In genomic region chr15:69853572-69853971, GRCh38 we compare ENCODE assay signal across 10 cellular contexts.
DNase-seq lines count a peak whose midpoint lies in the region; ATAC-seq and TF ChIP-seq lines count a peak whose summit lies in the region.
"Had no signal": no experiment of that assay in that cellular context is flagged by ENCODE, and none has a peak within 500 bp of the region (broad histone marks: within the 10 kb centered on the region; RNA-seq: fewer than 3 reads in every experiment).

No MANE protein-coding gene starts in this region.

- TF ChIP-seq CTCF in RWPE2 (IDR thresholded peaks at IDR 0.05; ENCODE audit: poor library complexity, severe bottlenecking) (no peak), fibroblast of mammary gland (conservative IDR thresholded peaks at IDR 0.05; ENCODE audit: control insufficient read depth, insufficient read depth, low read depth, low read length) (no peak)

- intact Hi-C loops in sciatic nerve (cut with DNase I), result no loop called here

- no peaks in the 10 kb centered on the region for H3K4me1 ChIP-seq in RWPE2 (ENCODE audit: insufficient read depth, poor library complexity, severe bottlenecking)

- peaks cover 0 to 6% of the 10 kb centered on the region in 2 donors for H3K9me3 Mint-ChIP-seq in activated naive CD4-positive, alpha-beta T cell treated with anti-CD3 and anti-CD28 coated beads, Interleukin-2, amount 50 U/mL, for 72 hours

- no peak overlapping the region for H3K27ac Mint-ChIP-seq in activated naive CD4-positive, alpha-beta T cell treated with anti-CD3 and anti-CD28 coated beads, Interleukin-2, amount 50 U/mL, for 72 hours
- H3K27ac Mint-ChIP-seq: stimulated activated naive B cell treated with anti-CD40 and anti-IgM and Interleukin-4, amounts not matched to agents 10 μg/mL and 1 μg/mL and 100 μg/mL, for 72 hours had no signal

- ATAC-seq in RWPE2 (ENCODE audit: low read depth), result peak; percentile 74
- ATAC-seq in sciatic nerve, result no peak
- ATAC-seq in activated naive CD4-positive, alpha-beta T cell treated with anti-CD3 and anti-CD28 coated beads, Interleukin-2, amount 50 U/mL, for 72 hours, result no peak
- ATAC-seq: stimulated activated naive B cell treated with anti-CD40 and anti-IgM and Interleukin-4, amounts not matched to agents 10 μg/mL and 1 μg/mL and 100 μg/mL, for 72 hours had no signal

- H3K27me3 ChIP-seq in RWPE2 (ENCODE audit: insufficient read depth, poor library complexity, severe bottlenecking), result no peaks in the 10 kb centered on the region

- peak; percentile 67 for DNase-seq in GM04503 (ENCODE audit: low read depth)
- no peak for DNase-seq in RWPE2 (ENCODE audit: low spot score)
- DNase-seq in fibroblast of mammary gland (ENCODE audit: low read depth), result peak; percentile 45
- DNase-seq in renal cortical epithelial cell (ENCODE audit: low read depth), result peak; percentile 95
- DNase-seq in sciatic nerve (ENCODE audit: low spot score), result no peak
- DNase-seq in NCI-H2107 treated with DMSO at 0.1 percent for 48 hours (lab: John Stamatoyannopoulos, UW; ENCODE audit: unreplicated experiment), result no peak
- no peak for DNase-seq in cerebellar nuclear complex (lab: John Stamatoyannopoulos, UW)
- DNase-seq in activated naive CD4-positive, alpha-beta T cell treated with anti-CD3 and anti-CD28 coated beads, Interleukin-2, amount 50 U/mL, for 72 hours (ENCODE audit: low spot score in 2 of 2), result no peak
- DNase-seq: NCI-H446 treated with DMSO at 0.1 percent for 48 hours; stimulated activated naive B cell treated with anti-CD40 and anti-IgM and Interleukin-4, amounts not matched to agents 10 μg/mL and 1 μg/mL and 100 μg/mL, for 72 hours had no signal

- H3K27ac ChIP-seq in RWPE2 (ENCODE audit: poor library complexity, severe bottlenecking), result no peak overlapping the region

- H3K4me3 ChIP-seq in RWPE2 (ENCODE audit: severe bottlenecking) (no peak overlapping the region), fibroblast of mammary gland (ENCODE audit: control insufficient read depth, low read depth, low read length) (no peak overlapping the region)

- H3K9me3 ChIP-seq in RWPE2 (ENCODE audit: severe bottlenecking), result no peaks in the 10 kb centered on the region

- H3K36me3 Mint-ChIP-seq in activated naive CD4-positive, alpha-beta T cell treated with anti-CD3 and anti-CD28 coated beads, Interleukin-2, amount 50 U/mL, for 72 hours, result no peaks in the 10 kb centered on the region

- H3K36me3 ChIP-seq in RWPE2 (ENCODE audit: low read depth), result no peaks in the 10 kb centered on the region

Comparison
In these comparisons a context has a peak if more than half of its experiments do, and no peak if none do; other contexts are left out.
1. DNase-seq: peak in GM04503 (single experiment), fibroblast of mammary gland (single experiment) and renal cortical epithelial cell (single experiment); none in RWPE2 (single experiment), sciatic nerve (single experiment), NCI-H2107 treated with DMSO at 0.1 percent for 48 hours (single experiment), cerebellar nuclear complex (0 of 2) and activated naive CD4-positive, alpha-beta T cell treated with anti-CD3 and anti-CD28 coated beads, Interleukin-2, amount 50 U/mL, for 72 hours (0 of 2).